24 cellular contexts compared by ENCODE assay signal in genomic region chr3:47424434-47425382, GRCh38. TPM values are rescaled to one million over a fixed set of nuclear protein-coding genes. Genes with fewer than 3 reads are reported as not detected.
DNase-seq lines count a peak whose midpoint lies in the region; ATAC-seq and TF ChIP-seq lines count a peak whose summit lies in the region.
"Had no signal": no experiment of that assay in that cellular context is flagged by ENCODE, and none has a peak within 500 bp of the region (broad histone marks: within the 10 kb centered on the region; RNA-seq: fewer than 3 reads in every experiment).

No MANE protein-coding gene starts in this region.

- no peak overlapping the region for H3K14ac ChIP-seq in mesenchymal stem cell (ENCODE audit: low read length in 2 of 2)

- H3K4me1 Mint-ChIP-seq in activated T-cell treated with anti-CD3 and anti-CD28 coated beads, Interleukin-2, amount 50 U/mL, for 24 hours (ENCODE audit: low read depth), result peaks cover 23% of the 10 kb centered on the region

- H3K27ac ChIP-seq in duodenal mucosa (ENCODE audit: low read depth, low read length) (peak overlapping the region; percentile 71), mesenchymal stem cell (ENCODE audit: low read length, poor library complexity, severe bottlenecking) (no peak overlapping the region), stomach (peak overlapping the region; percentile 14 to 64 (median 20))
- H3K27ac ChIP-seq: epithelial cell of prostate, heart left ventricle, KMS-11, upper lobe of left lung had no signal

- no peaks in the 10 kb centered on the region for H3K9me3 Mint-ChIP-seq in activated T-cell treated with anti-CD3 and anti-CD28 coated beads, Interleukin-2, amount 50 U/mL, for 24 hours
- H3K9me3 Mint-ChIP-seq: activated naive CD4-positive, alpha-beta T cell treated with anti-CD3 and anti-CD28 coated beads, Interleukin-2, amount 50 U/mL, for 72 hours; CD8-positive, alpha-beta memory T cell; HFFc6; natural killer cell treated with Interleukin-12 subunit alpha and Interleukin-12 subunit beta and Interleukin-15 and Interleukin-18, amount 100 ng/mL, for 72 hours had no signal

- H3K79me1 ChIP-seq in mesenchymal stem cell (replicated peaks; ENCODE audit: low read length, poor library complexity, severe bottlenecking), result peaks cover 24% of the 10 kb centered on the region

- TF ChIP-seq EP300 in stomach (IDR thresholded peaks at IDR 0.05), result no peak

- no peak overlapping the region for H3K4ac ChIP-seq in mesenchymal stem cell (ENCODE audit: low read depth in 1 of 2, low read length in 2 of 2)

- no peak overlapping the region for H2BK120ac ChIP-seq in mesenchymal stem cell (ENCODE audit: low read depth, low read length)

- no peak overlapping the region for H2AFZ ChIP-seq in mesenchymal stem cell (ENCODE audit: low read depth, low read length)

- intact Hi-C loops in stomach (cut with DNase I; ENCODE audit: low total_unique reads), result loop anchor here (5.0 kb wide), 1 partner anchor 53 kb away; the partner anchor contains the start of gene SCAP

- no peaks in the 10 kb centered on the region for H3K9me3 ChIP-seq in duodenal mucosa (ENCODE audit: control insufficient read depth in 1 of 2, low read length in 2 of 2)
- no peaks in the 10 kb centered on the region for H3K9me3 ChIP-seq in mesenchymal stem cell (ENCODE audit: control insufficient read depth, low read length)
- no peaks in the 10 kb centered on the region for H3K9me3 ChIP-seq in stomach
- H3K9me3 ChIP-seq: heart left ventricle, prostate gland, upper lobe of left lung had no signal

- peaks cover 46 to 51% of the 10 kb centered on the region in 2 donors for H3K4me1 ChIP-seq in duodenal mucosa (ENCODE audit: control insufficient read depth in 1 of 2, insufficient read depth in 2 of 2, low read length in 2 of 2)
- peaks cover 15% of the 10 kb centered on the region for H3K4me1 ChIP-seq in mesenchymal stem cell (ENCODE audit: control insufficient read depth, insufficient read depth, low read depth, low read length)
- H3K4me1 ChIP-seq in stomach, result peaks cover 12 to 66% (median 38%) of the 10 kb centered on the region in 4 donors

- ATAC-seq in GM21381 (IDR thresholded peaks at IDR 0.05; ENCODE audit: unreplicated experiment), result no peak
- ATAC-seq: activated naive CD4-positive, alpha-beta T cell treated with anti-CD3 and anti-CD28 coated beads, Interleukin-2, amount 50 U/mL, for 72 hours; heart left ventricle; left cardiac atrium; natural killer cell treated with Interleukin-12 subunit alpha and Interleukin-12 subunit beta and Interleukin-15 and Interleukin-18, amount 100 ng/mL, for 72 hours had no signal

- peak overlapping the region; percentile 41 to 44 for H3K9ac ChIP-seq in duodenal mucosa (ENCODE audit: low read depth in 1 of 2, low read length in 2 of 2)
- H3K9ac ChIP-seq in mesenchymal stem cell (ENCODE audit: low read length), result no peak overlapping the region
- H3K9ac ChIP-seq: KMS-11 had no signal

- no peak overlapping the region for H2AK5ac ChIP-seq in mesenchymal stem cell (ENCODE audit: low read length, severe bottlenecking)

- no peak for TF ChIP-seq CTCF in stomach (IDR thresholded peaks at IDR 0.05)

- H2BK15ac ChIP-seq in mesenchymal stem cell (ENCODE audit: low read depth, poor library complexity, severe bottlenecking), result no peak overlapping the region

- H3K36me3 ChIP-seq in duodenal mucosa (ENCODE audit: control insufficient read depth in 1 of 2, insufficient read depth in 2 of 2, low read length in 2 of 2), result peaks cover 21 to 57% of the 10 kb centered on the region in 2 donors
- H3K36me3 ChIP-seq in mesenchymal stem cell (ENCODE audit: control insufficient read depth in 1 of 2, insufficient read depth in 2 of 2, low read depth in 1 of 2, low read length in 2 of 2), result peaks cover 74 to 85% of the 10 kb centered on the region in 2 experiments
- H3K36me3 ChIP-seq in stomach, result peaks cover 32 to 81% (median 78%) of the 10 kb centered on the region in 4 donors
- H3K36me3 ChIP-seq: prostate gland had no signal

- no peak for TF ChIP-seq POLR2A in stomach (IDR thresholded peaks at IDR 0.05)

- no peak overlapping the region for H3K4me2 ChIP-seq in mesenchymal stem cell (ENCODE audit: low read length, poor library complexity, severe bottlenecking)
- H3K4me2 ChIP-seq: KMS-11 had no signal

- no peak overlapping the region for H2BK5ac ChIP-seq in mesenchymal stem cell (ENCODE audit: low read depth, low read length, poor library complexity, severe bottlenecking)

- no peaks in the 10 kb centered on the region for H3K27me3 Mint-ChIP-seq in activated T-cell treated with anti-CD3 and anti-CD28 coated beads, Interleukin-2, amount 50 U/mL, for 24 hours
- H3K27me3 Mint-ChIP-seq: natural killer cell treated with Interleukin-12 subunit alpha and Interleukin-12 subunit beta and Interleukin-15 and Interleukin-18, amount 100 ng/mL, for 72 hours had no signal

- 93% methylated on average over 13 of the region's 15 CpGs for WGBS in mesenchymal stem cell
- WGBS in stomach, 5 donors, result 45 to 67% (median 48%) methylated on average over 15 of the region's 15 CpGs

- no peaks in the 10 kb centered on the region for H3K27me3 ChIP-seq in duodenal mucosa (ENCODE audit: control insufficient read depth in 1 of 2, insufficient read depth in 2 of 2, low read length in 2 of 2)
- no peaks in the 10 kb centered on the region for H3K27me3 ChIP-seq in mesenchymal stem cell (ENCODE audit: control insufficient read depth in 1 of 2, insufficient read depth in 1 of 2, low read length in 2 of 2)
- no peaks in the 10 kb centered on the region for H3K27me3 ChIP-seq in stomach
- H3K27me3 ChIP-seq: heart left ventricle, upper lobe of left lung had no signal

- H3K27ac Mint-ChIP-seq in activated T-cell treated with anti-CD3 and anti-CD28 coated beads, Interleukin-2, amount 50 U/mL, for 24 hours, result peak overlapping the region; percentile 99
- H3K27ac Mint-ChIP-seq: HFFc6; natural killer cell treated with Interleukin-12 subunit alpha and Interleukin-12 subunit beta and Interleukin-15 and Interleukin-18, amount 100 ng/mL, for 72 hours had no signal

- H3K23ac ChIP-seq in mesenchymal stem cell (ENCODE audit: low read length in 2 of 2), result no peak overlapping the region

- peak overlapping the region in 1 of 2 experiments; percentile 49 for H3K18ac ChIP-seq in mesenchymal stem cell (ENCODE audit: low read depth in 1 of 2, low read length in 2 of 2)

- no peak overlapping the region for H4K8ac ChIP-seq in mesenchymal stem cell (ENCODE audit: low read length)

- H3K36me3 Mint-ChIP-seq in activated T-cell treated with anti-CD3 and anti-CD28 coated beads, Interleukin-2, amount 50 U/mL, for 24 hours (ENCODE audit: low read depth), result peaks cover 81% of the 10 kb centered on the region

- DNase-seq in activated T-cell treated with anti-CD3 and anti-CD28 coated beads, Interleukin-2, amount 50 U/mL, for 24 hours, result no peak
- no peak for DNase-seq in activated T-cell treated with anti-CD3 and anti-CD28 coated beads, Interleukin-2, amount 50 U/mL, for 1 hour
- DNase-seq in mesenchymal stem cell, result peak; percentile 41
- no peak for DNase-seq in stomach
- DNase-seq in LoVo (ENCODE audit: low spot score), result no peak
- DNase-seq in GDM1 (lab: John Stamatoyannopoulos, UW), result no peak
- DNase-seq: activated CD4-positive, alpha-beta T cell treated with anti-CD3 and anti-CD28 coated beads for 4 hours; CD8-positive, alpha-beta memory T cell; DMS153; heart left ventricle; HFFc6; NCI-H1694; NCI-H510A; NK-92 treated with Interleukin-12 subunit alpha and Interleukin-12 subunit beta, amount 100 ng/mL, for 24 hours; stimulated activated CD8-positive, alpha-beta memory T cell treated with anti-CD3 and anti-CD28 coated beads, Interleukin-4, amount 100 ng/mL, for 48 hours had no signal

- no peak overlapping the region for H2BK12ac ChIP-seq in mesenchymal stem cell (ENCODE audit: low read length in 2 of 2)

- H3K4me3 ChIP-seq in duodenal mucosa (ENCODE audit: low read depth in 1 of 2, low read length in 2 of 2) (peak overlapping the region in 1 of 2 donors; percentile 17), mesenchymal stem cell (ENCODE audit: insufficient read depth in 1 of 2, low read depth in 1 of 2, low read length in 2 of 2) (no peak overlapping the region), stomach (no peak overlapping the region)
- H3K4me3 ChIP-seq: heart left ventricle, prostate gland, upper lobe of left lung had no signal

- H3K4me3 Mint-ChIP-seq in activated T-cell treated with anti-CD3 and anti-CD28 coated beads, Interleukin-2, amount 50 U/mL, for 24 hours, result no peak overlapping the region
- H3K4me3 Mint-ChIP-seq: CD8-positive, alpha-beta memory T cell; HFFc6; natural killer cell treated with Interleukin-12 subunit alpha and Interleukin-12 subunit beta and Interleukin-15 and Interleukin-18, amount 100 ng/mL, for 72 hours had no signal

- H4K91ac ChIP-seq in mesenchymal stem cell (ENCODE audit: low read length), result no peak overlapping the region

RNA-seq across cellular contexts. Expression of gene PTPN23, which starts 43.9 kb away (rescaled TPM):
- 27.7 TPM for polyA plus RNA-seq in mesenchymal stem cell (2013, experiment 1 of 2)
- 26.0 TPM for polyA plus RNA-seq in mesenchymal stem cell (2013, experiment 2 of 2)
- 100 to 1,000 TPM in 2 of 5 donors, 10 to 100 TPM in 3; 26.3 to 120 (median 53.4) TPM for total RNA-seq in stomach
- polyA plus RNA-seq in stomach, result 10 to 100 TPM in 1 of 3 donors, 1 to 10 TPM in 2; 8.6 to 24.0 (median 9.1) TPM

RNA-seq across cellular contexts. Expression of gene SCAP, which starts 51.0 kb away (rescaled TPM):
- 37.9 TPM for polyA plus RNA-seq in mesenchymal stem cell (2013, experiment 1 of 2)
- polyA plus RNA-seq in mesenchymal stem cell (2013, experiment 2 of 2), result 37.2 TPM
- total RNA-seq in stomach, result 100 to 1,000 TPM in 1 of 5 donors, 10 to 100 TPM in 4; 44.9 to 223 (median 56.2) TPM
- 10 to 100 TPM; 15.6 to 30.3 (median 24.0) TPM for polyA plus RNA-seq in stomach
